ENCODE assay signal across 1 cellular context in genomic region chr19:13526552-13526951, GRCh38.
TF ChIP-seq lines count a peak whose summit lies in the region.

No MANE protein-coding gene starts in this region.

TF ChIP-seq in HepG2, 621 proteins besides CTCF, POLR2A, EP300 and RAD21:
- TF ChIP-seq MAFF (IDR thresholded peaks at IDR 0.05; ENCODE audit: low read depth, low read length) (peak; percentile 45; the same call in 1 of the 2 replicates), MAFK (conservative IDR thresholded peaks at IDR 0.05 in 1 of 2, IDR thresholded peaks at IDR 0.05 in 1 of 2; ENCODE audit: low read length in 2 of 2) (peak; percentile 29 to 67; a peak in 3 of 4 replicates), ZC3H4 (CRISPR knock-in tag; IDR thresholded peaks at IDR 0.05; ENCODE audit: borderline replicate concordance) (no peak)
